Comparison of ENCODE assay signal across 8 cellular contexts in genomic region chr2:30252723-30253688, GRCh38. TPM values are rescaled to one million over a fixed set of nuclear protein-coding genes. Genes with fewer than 3 reads are reported as not detected.
DNase-seq lines count a peak whose midpoint lies in the region; ATAC-seq, FAIRE-seq and TF ChIP-seq lines count a peak whose summit lies in the region.

No MANE protein-coding gene starts in this region.

- FAIRE-seq in urothelium cell line (lab: Jason Lieb, UNC) = no peak

- DNase-seq in NCI-H748 (lab: John Stamatoyannopoulos, UW; ENCODE audit: unreplicated experiment) (peak; percentile 1), NCI-H748 treated with DMSO at 0.1 percent for 48 hours (lab: John Stamatoyannopoulos, UW) (no peak), fibroblast of gingiva (ENCODE audit: low read depth) (peak; percentile 40), omental fat pad (ENCODE audit: low spot score) (no peak), urothelium cell line (ENCODE audit: low spot score) (peak; percentile 59), NCI-H1694 (lab: John Stamatoyannopoulos, UW) (no peak)
- peak; percentile 52 for DNase-seq in activated CD8-positive, alpha-beta memory T cell treated with anti-CD3 and anti-CD28 coated beads, Interleukin-2, amount 50 U/mL, for 1 hour (ENCODE audit: extremely low read depth)

- ATAC-seq in omental fat pad (ENCODE audit: low FRiP score) (peak; percentile 89), GM21381 (IDR thresholded peaks at IDR 0.05; ENCODE audit: unreplicated experiment) (no peak)

- TF ChIP-seq CTCF in omental fat pad (IDR thresholded peaks at IDR 0.05) = no peak

RNA-seq across cellular contexts. Expression of gene LBH, which starts 21.7 kb away (rescaled TPM):
- total RNA-seq in omental fat pad = 10 to 100 TPM; 14.4 to 20.6 (median 19.4) TPM

Comparison
In these comparisons a context has a peak if more than half of its experiments do, and no peak if none do; other contexts are left out.
1. DNase-seq: peak in NCI-H748 (single experiment), activated CD8-positive, alpha-beta memory T cell treated with anti-CD3 and anti-CD28 coated beads, Interleukin-2, amount 50 U/mL, for 1 hour (single experiment), fibroblast of gingiva (single experiment) and urothelium cell line (single experiment); none in NCI-H748 treated with DMSO at 0.1 percent for 48 hours (single experiment), omental fat pad (single experiment) and NCI-H1694 (single experiment).